ENCODE assay signal across 1 cellular context in genomic region chr18:55253814-55254213, GRCh38.
TF ChIP-seq lines count a peak whose summit lies in the region.

No MANE protein-coding gene starts in this region.

TF ChIP-seq in SK-N-SH, 30 proteins besides CTCF, POLR2A, EP300 and RAD21 (continued from another document):
- no peak for TF ChIP-seq REST (IDR thresholded peaks at IDR 0.05; ENCODE audit: low read depth, low read length)
- TF ChIP-seq GABPA (IDR thresholded peaks at IDR 0.05; ENCODE audit: low read depth): no peak
- TF ChIP-seq EZH2phosphoT487 (IDR thresholded peaks at IDR 0.05; ENCODE audit: borderline replicate concordance, low read depth): no peak
- TF ChIP-seq, protein P1, sequence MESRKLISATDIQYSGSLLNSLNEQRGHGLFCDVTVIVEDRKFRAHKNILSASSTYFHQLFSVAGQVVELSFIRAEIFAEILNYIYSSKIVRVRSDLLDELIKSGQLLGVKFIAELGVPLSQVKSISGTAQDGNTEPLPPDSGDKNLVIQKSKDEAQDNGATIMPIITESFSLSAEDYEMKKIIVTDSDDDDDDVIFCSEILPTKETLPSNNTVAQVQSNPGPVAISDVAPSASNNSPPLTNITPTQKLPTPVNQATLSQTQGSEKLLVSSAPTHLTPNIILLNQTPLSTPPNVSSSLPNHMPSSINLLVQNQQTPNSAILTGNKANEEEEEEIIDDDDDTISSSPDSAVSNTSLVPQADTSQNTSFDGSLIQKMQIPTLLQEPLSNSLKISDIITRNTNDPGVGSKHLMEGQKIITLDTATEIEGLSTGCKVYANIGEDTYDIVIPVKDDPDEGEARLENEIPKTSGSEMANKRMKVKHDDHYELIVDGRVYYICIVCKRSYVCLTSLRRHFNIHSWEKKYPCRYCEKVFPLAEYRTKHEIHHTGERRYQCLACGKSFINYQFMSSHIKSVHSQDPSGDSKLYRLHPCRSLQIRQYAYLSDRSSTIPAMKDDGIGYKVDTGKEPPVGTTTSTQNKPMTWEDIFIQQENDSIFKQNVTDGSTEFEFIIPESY (IDR thresholded peaks at IDR 0.05; ENCODE audit: borderline replicate concordance, low read depth): no peak
- no peak for TF ChIP-seq SMC3 (IDR thresholded peaks at IDR 0.05; ENCODE audit: low read depth, low read length)
- no peak for TF ChIP-seq USF1 (IDR thresholded peaks at IDR 0.05; ENCODE audit: borderline replicate concordance, low read depth)
- no peak for TF ChIP-seq FOXJ3 (CRISPR knock-in tag; IDR thresholded peaks at IDR 0.05)
- no peak for TF ChIP-seq POLR2AphosphoS5 (IDR thresholded peaks at IDR 0.05; ENCODE audit: low read depth, low read length)
